In the genomic region with DNA sequence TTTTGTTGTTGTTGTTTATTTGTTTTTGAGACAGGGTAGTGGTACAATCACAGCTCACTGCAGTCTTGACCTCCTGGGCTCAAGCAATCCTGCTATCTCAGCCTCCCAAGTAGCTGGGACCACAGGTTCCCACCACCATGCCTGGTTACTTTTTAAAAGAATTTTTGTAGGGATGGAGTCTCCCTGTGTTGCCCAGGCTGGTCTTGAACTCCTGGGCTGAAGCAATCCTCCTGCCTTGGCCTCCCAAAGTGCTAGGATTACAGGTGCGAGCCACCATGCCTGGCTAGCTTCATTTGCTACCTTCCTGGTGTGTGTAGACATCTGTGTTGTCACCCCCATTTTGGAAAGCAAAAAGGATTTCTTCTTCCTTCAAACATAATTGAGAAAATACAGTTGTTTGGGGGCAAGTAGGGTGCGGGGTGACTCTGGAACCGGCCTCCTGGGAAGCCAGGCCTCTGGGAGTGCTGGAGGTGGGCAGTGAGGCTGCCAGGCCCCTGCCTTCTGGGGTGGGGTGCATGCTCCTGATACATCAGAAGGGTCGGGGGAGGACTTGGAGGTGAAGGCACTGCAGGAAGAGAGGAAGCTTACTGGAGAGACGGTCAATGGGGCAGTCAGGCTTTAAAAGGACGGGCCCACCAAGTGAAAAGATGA, we compare ENCODE assay signal across 13 cellular contexts. TPM values are rescaled to one million over a fixed set of nuclear protein-coding genes. Genes with fewer than 3 reads are reported as not detected.
DNase-seq lines count a peak whose midpoint lies in the region; ATAC-seq, FAIRE-seq and TF ChIP-seq lines count a peak whose summit lies in the region.
"Had no signal": no experiment of that assay in that cellular context is flagged by ENCODE, and none has a peak within 500 bp of the region (broad histone marks: within the 10 kb centered on the region; RNA-seq: fewer than 3 reads in every experiment).

No MANE protein-coding gene starts in this region.

- TF ChIP-seq CTCF in HepG2 (CRISPR knock-in tag; IDR thresholded peaks at IDR 0.05): no peak

- H2AFZ ChIP-seq in HepG2 (ENCODE audit: low read length): no peak overlapping the region

- H3K9me3 ChIP-seq in HepG2 (ENCODE audit: low read length): no peaks in the 10 kb centered on the region
- H3K9me3 ChIP-seq: A549, gastroesophageal sphincter, MG63 had no signal

- TF ChIP-seq POLR2A in HepG2 (IDR thresholded peaks at IDR 0.05; ENCODE audit: insufficient read depth in 1 of 2, low read depth in 2 of 2, low read length in 2 of 2): no peak

- H3K27me3 Mint-ChIP-seq in activated CD4-positive, alpha-beta T cell treated with anti-CD3 and anti-CD28 coated beads, Interleukin-2, amount 10 ng/mL, durations not matched to agents 7 days and 5 days: no peaks in the 10 kb centered on the region
- H3K27me3 Mint-ChIP-seq in activated T-helper 2 cell treated with anti-CD3 and anti-CD28 coated beads, Interferon-gamma antibody, Interleukin-2, Interleukin-4, amounts not matched to agents 10 μg/mL and 5 μg/mL and 100 μg/mL, durations not matched to agents 14 hours and 24 hours and 36 hours (ENCODE audit: low read depth): no peaks in the 10 kb centered on the region
- H3K27me3 Mint-ChIP-seq in stimulated activated naive B cell treated with anti-CD40 and anti-IgM and Interleukin-4, amounts not matched to agents 10 μg/mL and 1 μg/mL and 100 μg/mL, for 72 hours: no peaks in the 10 kb centered on the region
- H3K27me3 Mint-ChIP-seq: activated B cell treated with CpG ODN at 0.5 μM for 24 hours had no signal

- no peak for DNase-seq in activated CD4-positive, alpha-beta T cell treated with anti-CD3 and anti-CD28 coated beads, Interleukin-2, amount 10 ng/mL, durations not matched to agents 7 days and 5 days
- DNase-seq in activated CD4-positive, alpha-beta T cell treated with anti-CD3 and anti-CD28 coated beads for 4 hours: no peak
- DNase-seq in activated T-helper 2 cell treated with anti-CD3 and anti-CD28 coated beads, Interferon-gamma antibody, Interleukin-2, Interleukin-4, amounts not matched to agents 10 μg/mL and 5 μg/mL and 100 μg/mL, durations not matched to agents 14 hours and 24 hours and 36 hours (ENCODE audit: low spot score): no peak
- DNase-seq in HepG2 (ENCODE audit: low spot score) (no peak), NCI-H345 treated with DMSO at 0.1 percent for 48 hours (lab: John Stamatoyannopoulos, UW; ENCODE audit: unreplicated experiment) (no peak)
- no peak for DNase-seq in stimulated activated naive B cell treated with anti-CD40 and anti-IgM and Interleukin-4, amounts not matched to agents 10 μg/mL and 1 μg/mL and 100 μg/mL, for 72 hours
- DNase-seq: activated B cell treated with CpG ODN at 0.5 μM for 24 hours, activated gamma-delta T cell had no signal

- peaks cover 87% of the 10 kb centered on the region for H3K79me2 ChIP-seq in HepG2 (ENCODE audit: insufficient read depth, low read length)

- H3K27ac ChIP-seq in HepG2 (ENCODE audit: extremely low read length, insufficient read depth, low read length): peak overlapping the region; percentile 99

- peaks cover 16% of the 10 kb centered on the region for H3K36me3 Mint-ChIP-seq in activated CD4-positive, alpha-beta T cell treated with anti-CD3 and anti-CD28 coated beads, Interleukin-2, amount 10 ng/mL, durations not matched to agents 7 days and 5 days (ENCODE audit: low read depth)
- peaks cover 29% of the 10 kb centered on the region for H3K36me3 Mint-ChIP-seq in activated T-helper 2 cell treated with anti-CD3 and anti-CD28 coated beads, Interferon-gamma antibody, Interleukin-2, Interleukin-4, amounts not matched to agents 10 μg/mL and 5 μg/mL and 100 μg/mL, durations not matched to agents 14 hours and 24 hours and 36 hours (ENCODE audit: low read depth)
- peaks cover 51 to 75% of the 10 kb centered on the region in 2 donors for H3K36me3 Mint-ChIP-seq in stimulated activated naive B cell treated with anti-CD40 and anti-IgM and Interleukin-4, amounts not matched to agents 10 μg/mL and 1 μg/mL and 100 μg/mL, for 72 hours

- no peak overlapping the region for H3K4me3 ChIP-seq in HepG2 (replicated peaks in 1 of 3; ENCODE audit: insufficient read depth in 1 of 3, low read depth in 2 of 3, low read length in 3 of 3)
- H3K4me3 ChIP-seq: A549, gastroesophageal sphincter, MG63 had no signal

- ATAC-seq in HepG2: no peak
- ATAC-seq in stimulated activated naive B cell treated with anti-CD40 and anti-IgM and Interleukin-4, amounts not matched to agents 10 μg/mL and 1 μg/mL and 100 μg/mL, for 72 hours (replicated peaks): no peak
- no peak for ATAC-seq in GM18873 (IDR thresholded peaks at IDR 0.05; ENCODE audit: low FRiP score, unreplicated experiment)
- no peak for ATAC-seq in GM18868 (IDR thresholded peaks at IDR 0.05; ENCODE audit: unreplicated experiment)
- ATAC-seq: A549 had no signal

- H3K4me1 Mint-ChIP-seq in activated CD4-positive, alpha-beta T cell treated with anti-CD3 and anti-CD28 coated beads, Interleukin-2, amount 10 ng/mL, durations not matched to agents 7 days and 5 days: peaks cover 77% of the 10 kb centered on the region
- peaks cover 60% of the 10 kb centered on the region for H3K4me1 Mint-ChIP-seq in activated T-helper 2 cell treated with anti-CD3 and anti-CD28 coated beads, Interferon-gamma antibody, Interleukin-2, Interleukin-4, amounts not matched to agents 10 μg/mL and 5 μg/mL and 100 μg/mL, durations not matched to agents 14 hours and 24 hours and 36 hours (ENCODE audit: low read depth)
- peaks cover 65 to 93% of the 10 kb centered on the region in 2 donors for H3K4me1 Mint-ChIP-seq in stimulated activated naive B cell treated with anti-CD40 and anti-IgM and Interleukin-4, amounts not matched to agents 10 μg/mL and 1 μg/mL and 100 μg/mL, for 72 hours

- CTCF ChIA-PET in activated CD4-positive, alpha-beta T cell treated with anti-CD3 and anti-CD28 coated beads, Interleukin-2, amount 10 ng/mL, durations not matched to agents 7 days and 5 days (lab: Charles Lee): interaction anchor here (0.6 to 3.2 kb wide), 3 partner anchors 11 to 182 kb away, joined by 3 to 13 read pairs (median 4); no protein-coding TSS in a partner anchor
- CTCF ChIA-PET in HepG2 (lab: Yijun Ruan, JAX; ENCODE audit: low intra/inter-chr PET ratio, low total read pairs): no interaction called here

- H3K27me3 ChIP-seq in HepG2 (ENCODE audit: control insufficient read depth in 1 of 2, insufficient read depth in 2 of 2, low read length in 2 of 2): no peaks in the 10 kb centered on the region
- H3K27me3 ChIP-seq: gastroesophageal sphincter, MG63 had no signal

- H3K9ac ChIP-seq in HepG2 (ENCODE audit: insufficient read depth, low read depth, low read length): peak overlapping the region; percentile 86

- no peaks in the 10 kb centered on the region for H3K9me3 Mint-ChIP-seq in activated CD4-positive, alpha-beta T cell treated with anti-CD3 and anti-CD28 coated beads, Interleukin-2, amount 10 ng/mL, durations not matched to agents 7 days and 5 days
- no peaks in the 10 kb centered on the region for H3K9me3 Mint-ChIP-seq in activated T-helper 2 cell treated with anti-CD3 and anti-CD28 coated beads, Interferon-gamma antibody, Interleukin-2, Interleukin-4, amounts not matched to agents 10 μg/mL and 5 μg/mL and 100 μg/mL, durations not matched to agents 14 hours and 24 hours and 36 hours
- peaks cover 0 to 5% of the 10 kb centered on the region in 2 donors for H3K9me3 Mint-ChIP-seq in stimulated activated naive B cell treated with anti-CD40 and anti-IgM and Interleukin-4, amounts not matched to agents 10 μg/mL and 1 μg/mL and 100 μg/mL, for 72 hours
- H3K9me3 Mint-ChIP-seq: activated B cell treated with CpG ODN at 0.5 μM for 24 hours had no signal

- TF ChIP-seq RAD21 in HepG2 (CRISPR knock-in tag; IDR thresholded peaks at IDR 0.05): no peak

- H3K27ac Mint-ChIP-seq in activated CD4-positive, alpha-beta T cell treated with anti-CD3 and anti-CD28 coated beads, Interleukin-2, amount 10 ng/mL, durations not matched to agents 7 days and 5 days: peak overlapping the region; percentile 43
- peak overlapping the region; percentile 8 for H3K27ac Mint-ChIP-seq in activated T-helper 2 cell treated with anti-CD3 and anti-CD28 coated beads, Interferon-gamma antibody, Interleukin-2, Interleukin-4, amounts not matched to agents 10 μg/mL and 5 μg/mL and 100 μg/mL, durations not matched to agents 14 hours and 24 hours and 36 hours
- H3K27ac Mint-ChIP-seq in stimulated activated naive B cell treated with anti-CD40 and anti-IgM and Interleukin-4, amounts not matched to agents 10 μg/mL and 1 μg/mL and 100 μg/mL, for 72 hours: peak overlapping the region; percentile 68

- POLR2A ChIA-PET in activated CD4-positive, alpha-beta T cell treated with anti-CD3 and anti-CD28 coated beads, Interleukin-2, amount 10 ng/mL, durations not matched to agents 7 days and 5 days (lab: Charles Lee): no interaction called here
- POLR2A ChIA-PET in HepG2 (lab: Yijun Ruan, JAX): interaction anchor here (3.4 to 11.3 kb wide), 3 partner anchors 10 to 26 kb away, joined by 23 to 345 read pairs (median 93); a partner anchor contains a TSS

- H3K4me3 Mint-ChIP-seq in activated CD4-positive, alpha-beta T cell treated with anti-CD3 and anti-CD28 coated beads, Interleukin-2, amount 10 ng/mL, durations not matched to agents 7 days and 5 days: no peak overlapping the region
- no peak overlapping the region for H3K4me3 Mint-ChIP-seq in activated T-helper 2 cell treated with anti-CD3 and anti-CD28 coated beads, Interferon-gamma antibody, Interleukin-2, Interleukin-4, amounts not matched to agents 10 μg/mL and 5 μg/mL and 100 μg/mL, durations not matched to agents 14 hours and 24 hours and 36 hours (ENCODE audit: low read depth)
- H3K4me3 Mint-ChIP-seq in stimulated activated naive B cell treated with anti-CD40 and anti-IgM and Interleukin-4, amounts not matched to agents 10 μg/mL and 1 μg/mL and 100 μg/mL, for 72 hours: peak overlapping the region in 1 of 2 donors; percentile 54
- H3K4me3 Mint-ChIP-seq: activated B cell treated with CpG ODN at 0.5 μM for 24 hours had no signal

- H3K4me2 ChIP-seq in HepG2 (ENCODE audit: low read depth, low read length): no peak overlapping the region
- H3K4me2 ChIP-seq: A549 had no signal

- H4K20me1 ChIP-seq in HepG2 (ENCODE audit: insufficient read depth, low read length): no peaks in the 10 kb centered on the region

- no peak for TF ChIP-seq EP300 in HepG2 (IDR thresholded peaks at IDR 0.05; ENCODE audit: low read depth in 2 of 2, low read length in 2 of 2)
- no peak for TF ChIP-seq EP300 in HepG2 (CRISPR knock-in tag; IDR thresholded peaks at IDR 0.05; ENCODE audit: borderline replicate concordance)

- H3K36me3 ChIP-seq in HepG2 (replicated peaks in 1 of 2; ENCODE audit: control insufficient read depth in 1 of 2, insufficient read depth in 2 of 2, low read length in 2 of 2): peaks cover 13 to 21% of the 10 kb centered on the region in 2 experiments
- H3K36me3 ChIP-seq: gastroesophageal sphincter had no signal

- no peak for FAIRE-seq in HepG2 (lab: Jason Lieb, UNC)
- FAIRE-seq: A549 had no signal

- in situ Hi-C loops in HepG2 (cut with HindIII; ENCODE audit: extremely low pct_ligation_motif_present, low pct_unique_long_range_greater_than_20kb): no loop called here

- intact Hi-C loops in activated T-helper 2 cell treated with anti-CD3 and anti-CD28 coated beads, Interferon-gamma antibody, Interleukin-2, Interleukin-4, amounts not matched to agents 10 μg/mL and 5 μg/mL and 100 μg/mL, durations not matched to agents 14 hours and 24 hours and 36 hours (cut with micrococcal nuclease): loop anchor here (2.0 kb wide), 1 partner anchor 17 kb away; no protein-coding TSS in a partner anchor
- intact Hi-C loops in HepG2 (cut with micrococcal nuclease; ENCODE audit: unreplicated experiment): loop anchor here (2.0 kb wide), 1 partner anchor 63 kb away; no protein-coding TSS in a partner anchor

- H3K4me1 ChIP-seq in HepG2 (ENCODE audit: insufficient read depth, low read length): peaks cover 99% of the 10 kb centered on the region

- BruUV-seq in HepG2 (replicated peaks; lab: Mats Ljungman, UMichigan): no TSS peak

- WGBS in HepG2 (ENCODE audit: low lambda C conversion rate): 97% methylated on average over 6 of the region's 6 CpGs

RNA-seq across cellular contexts. Expression of a gene that starts 28.4 kb away (rescaled TPM):
- 10 to 100 TPM; 35.8 to 39.0 TPM for total RNA-seq in activated CD4-positive, alpha-beta T cell treated with anti-CD3 and anti-CD28 coated beads, Interleukin-2, amount 10 ng/mL, durations not matched to agents 7 days and 5 days
- 21.5 and 23.6 TPM in 2 replicates for total RNA-seq in activated T-helper 2 cell treated with anti-CD3 and anti-CD28 coated beads, Interferon-gamma antibody, Interleukin-2, Interleukin-4, amounts not matched to agents 10 μg/mL and 5 μg/mL and 100 μg/mL, durations not matched to agents 14 hours and 24 hours and 36 hours
- total RNA-seq in HepG2 (2016; rRNA removed; fragmentation: Illumina TruSeq; extraction: Trizol): 39.0 and 39.1 TPM in 2 replicates
- 50.4 and 51.2 TPM in 2 replicates for total RNA-seq in HepG2 (2016; cell fraction: cytosol; rRNA removed; fragmentation: Illumina TruSeq; extraction: Trizol; ENCODE audit: low read depth)
- total RNA-seq in HepG2 (2016; cell fraction: insoluble cytoplasmic fraction; rRNA removed; fragmentation: Illumina TruSeq; extraction: Trizol): 32.6 and 44.6 TPM in 2 replicates
- total RNA-seq in HepG2 (2016; cell fraction: membrane; rRNA removed; fragmentation: Illumina TruSeq; extraction: Trizol): 52.4 and 52.9 TPM in 2 replicates
- total RNA-seq in HepG2 (2016; cell fraction: nucleus; rRNA removed; fragmentation: Illumina TruSeq; extraction: Trizol): 33.3 and 38.2 TPM in 2 replicates
- 57.6 and 59.5 TPM in 2 replicates for polyA plus RNA-seq in HepG2 (2011; rRNA removed)
- 44.7 and 49.0 TPM in 2 replicates for polyA plus RNA-seq in HepG2 (2011; cell fraction: cytosol; rRNA removed)
- 85.9 and 86.7 TPM in 2 replicates for polyA plus RNA-seq in HepG2 (2011; cell fraction: nucleus; rRNA removed)
- polyA plus RNA-seq in HepG2 (2012): 53.7 and 59.9 TPM in 2 replicates
- 53.0 and 54.8 TPM in 2 replicates for polyA plus RNA-seq in HepG2 (2016; cell fraction: cytosol; fragmentation: Illumina TruSeq; extraction: Trizol; ENCODE audit: low read depth)
- 28.2 and 29.0 TPM in 2 replicates for polyA plus RNA-seq in HepG2 (2016; cell fraction: insoluble cytoplasmic fraction; fragmentation: Illumina TruSeq; extraction: Trizol; ENCODE audit: low read depth)
- 41.5 and 42.8 TPM in 2 replicates for polyA plus RNA-seq in HepG2 (2016; cell fraction: membrane; fragmentation: Illumina TruSeq; extraction: Trizol; ENCODE audit: low read depth)
- 49.3 and 52.0 TPM in 2 replicates for polyA plus RNA-seq in HepG2 (2016; cell fraction: nucleus; fragmentation: Illumina TruSeq; extraction: Trizol; ENCODE audit: insufficient read depth, low read depth)
- polyA minus RNA-seq in HepG2 (2011; rRNA and poly(A)+ RNA removed; ENCODE audit: low replicate concordance): 21.9 and 161 TPM in 2 replicates
- 57.2 and 71.5 TPM in 2 replicates for polyA minus RNA-seq in HepG2 (2011; cell fraction: cytosol; rRNA and poly(A)+ RNA removed)
- polyA minus RNA-seq in HepG2 (2011; cell fraction: nucleus; rRNA and poly(A)+ RNA removed): 135 and 148 TPM in 2 replicates

Comparison
In these comparisons a context has a peak if more than half of its experiments do, and no peak if none do; other contexts are left out.
1. H3K27ac Mint-ChIP-seq: peak in every context shown above with its lines; median percentile 68 in stimulated activated naive B cell treated with anti-CD40 and anti-IgM and Interleukin-4, amounts not matched to agents 10 μg/mL and 1 μg/mL and 100 μg/mL, for 72 hours; 43 in activated CD4-positive, alpha-beta T cell treated with anti-CD3 and anti-CD28 coated beads, Interleukin-2, amount 10 ng/mL, durations not matched to agents 7 days and 5 days; 8 in activated T-helper 2 cell treated with anti-CD3 and anti-CD28 coated beads, Interferon-gamma antibody, Interleukin-2, Interleukin-4, amounts not matched to agents 10 μg/mL and 5 μg/mL and 100 μg/mL, durations not matched to agents 14 hours and 24 hours and 36 hours.